ENCODE assay signal across 22 cellular contexts in the genomic region with DNA sequence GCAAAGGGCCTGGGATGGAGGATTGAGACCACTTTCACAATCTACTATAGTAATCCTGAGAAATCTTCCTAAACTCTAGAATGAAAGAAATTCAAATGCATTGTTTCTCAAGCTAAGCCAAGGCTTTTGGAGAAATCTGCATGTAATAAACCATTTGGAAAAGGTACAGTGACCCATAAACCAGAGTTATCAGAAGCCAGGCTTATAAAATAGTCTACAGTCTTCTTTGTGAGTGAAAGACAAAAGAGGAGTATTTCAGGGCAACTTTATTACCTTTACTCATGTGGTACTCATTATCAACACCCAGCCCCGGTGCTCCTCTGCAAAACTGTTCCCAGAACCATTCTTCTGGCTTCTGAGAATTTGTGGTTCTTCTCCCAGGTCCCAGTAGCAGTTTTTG.
DNase-seq lines count a peak whose midpoint lies in the region; ATAC-seq and TF ChIP-seq lines count a peak whose summit lies in the region.
"Had no signal": no experiment of that assay in that cellular context is flagged by ENCODE, and none has a peak within 500 bp of the region (broad histone marks: within the 10 kb centered on the region; RNA-seq: fewer than 3 reads in every experiment).

No MANE protein-coding gene starts in this region.

- no peaks in the 10 kb centered on the region for H3K27me3 Mint-ChIP-seq in activated CD4-positive, alpha-beta T cell treated with anti-CD3 and anti-CD28 coated beads, Interleukin-2, amount 10 ng/mL, durations not matched to agents 24 days and 14 days
- no peaks in the 10 kb centered on the region for H3K27me3 Mint-ChIP-seq in activated T-helper 17 cell treated with anti-CD3 and anti-CD28 coated beads, Interleukin-2, amount 50 U/mL, for 72 hours
- H3K27me3 Mint-ChIP-seq: brain; effector memory CD8-positive, alpha-beta T cell; stimulated activated naive CD8-positive, alpha-beta T cell treated with anti-CD3 and anti-CD28 coated beads, Interleukin-15, amount 100 ng/mL, for 72 hours had no signal

- ATAC-seq in activated T-helper 17 cell treated with anti-CD3 and anti-CD28 coated beads, Interleukin-2, amount 50 U/mL, for 72 hours (replicated peaks) = no peak
- ATAC-seq in left colon (peak; percentile 59), HG03378 (IDR thresholded peaks at IDR 0.05; ENCODE audit: unreplicated experiment) (no peak)
- ATAC-seq: activated CD8-positive, alpha-beta T cell treated with anti-CD3 and anti-CD28 coated beads, Interleukin-2, amount 10 ng/mL, durations not matched to agents 7 days and 5 days; effector memory CD8-positive, alpha-beta T cell; GM12878; stimulated activated naive CD8-positive, alpha-beta T cell treated with anti-CD3 and anti-CD28 coated beads, Interleukin-15, amount 100 ng/mL, for 72 hours had no signal

- H3K36me3 ChIP-seq in transverse colon = no peaks in the 10 kb centered on the region
- H3K36me3 ChIP-seq in thyroid gland = no peaks in the 10 kb centered on the region
- H3K36me3 ChIP-seq: BLaER1, right lobe of liver had no signal

- H3K9me3 Mint-ChIP-seq in activated CD4-positive, alpha-beta T cell treated with anti-CD3 and anti-CD28 coated beads, Interleukin-2, amount 10 ng/mL, durations not matched to agents 24 days and 14 days = peaks cover 12% of the 10 kb centered on the region
- no peaks in the 10 kb centered on the region for H3K9me3 Mint-ChIP-seq in activated T-helper 17 cell treated with anti-CD3 and anti-CD28 coated beads, Interleukin-2, amount 50 U/mL, for 72 hours
- H3K9me3 Mint-ChIP-seq: brain; effector memory CD8-positive, alpha-beta T cell had no signal

- no peak for TF ChIP-seq CTCF in transverse colon (IDR thresholded peaks at IDR 0.05)
- no peak for TF ChIP-seq CTCF in thyroid gland (IDR thresholded peaks at IDR 0.05)

- in situ Hi-C loops in transverse colon (cut with MboI; ENCODE audit: low pct_ligation_motif_present in 1 of 4, low pct_unique_long_range_greater_than_20kb in 1 of 4, low sequenced_read_pairs in 3 of 4) = no loop called here

- H3K4me3 Mint-ChIP-seq in activated CD4-positive, alpha-beta T cell treated with anti-CD3 and anti-CD28 coated beads, Interleukin-2, amount 10 ng/mL, durations not matched to agents 24 days and 14 days = no peak overlapping the region
- peak overlapping the region; percentile 20 for H3K4me3 Mint-ChIP-seq in activated T-helper 17 cell treated with anti-CD3 and anti-CD28 coated beads, Interleukin-2, amount 50 U/mL, for 72 hours
- H3K4me3 Mint-ChIP-seq: activated CD8-positive, alpha-beta T cell treated with anti-CD3 and anti-CD28 coated beads, Interleukin-2, amount 10 ng/mL, durations not matched to agents 7 days and 5 days; effector memory CD8-positive, alpha-beta T cell; stimulated activated naive CD8-positive, alpha-beta T cell treated with anti-CD3 and anti-CD28 coated beads, Interleukin-15, amount 100 ng/mL, for 72 hours had no signal

- H3K4me1 ChIP-seq in transverse colon = peaks cover 16 to 43% (median 23%) of the 10 kb centered on the region in 4 donors
- H3K4me1 ChIP-seq in thyroid gland = peaks cover 22 to 24% of the 10 kb centered on the region in 2 donors

- 33 to 48% methylated on average over 1 of the region's 1 CpG for WGBS in transverse colon (ENCODE audit: low coverage in 1 of 2), 2 donors
- 88% methylated on average over 1 of the region's 1 CpG for whole genome bisulfite sequencing in thyroid gland, 2 donors

- H3K4me3 ChIP-seq in transverse colon (no peak overlapping the region), thyroid gland (replicated peaks in 1 of 3) (no peak overlapping the region)
- H3K4me3 ChIP-seq: BLaER1, GM12878, right lobe of liver had no signal

- intact Hi-C loops in activated CD4-positive, alpha-beta T cell treated with anti-CD3 and anti-CD28 coated beads, Interleukin-2, amount 10 ng/mL, durations not matched to agents 24 days and 14 days (cut with micrococcal nuclease) = loop anchor here (5.0 kb wide), 1 partner anchor 35 kb away; no protein-coding TSS in a partner anchor
- intact Hi-C loops in left colon (cut with DNase I, micrococcal nuclease) = no loop called here
- intact Hi-C loops in transverse colon (cut with DNase I; ENCODE audit: low total_unique reads) = no loop called here
- intact Hi-C loops in thyroid gland (cut with DNase I) = no loop called here

- TF ChIP-seq EP300 in transverse colon (IDR thresholded peaks at IDR 0.05; ENCODE audit: low read depth) = no peak

- peaks cover 54% of the 10 kb centered on the region for H3K4me1 Mint-ChIP-seq in activated CD4-positive, alpha-beta T cell treated with anti-CD3 and anti-CD28 coated beads, Interleukin-2, amount 10 ng/mL, durations not matched to agents 24 days and 14 days
- peaks cover 34% of the 10 kb centered on the region for H3K4me1 Mint-ChIP-seq in activated T-helper 17 cell treated with anti-CD3 and anti-CD28 coated beads, Interleukin-2, amount 50 U/mL, for 72 hours

- H3K27me3 ChIP-seq in transverse colon (no peaks in the 10 kb centered on the region), thyroid gland (no peaks in the 10 kb centered on the region)
- H3K27me3 ChIP-seq: BLaER1, right lobe of liver had no signal

- peak overlapping the region; percentile 78 for H3K27ac Mint-ChIP-seq in activated CD4-positive, alpha-beta T cell treated with anti-CD3 and anti-CD28 coated beads, Interleukin-2, amount 10 ng/mL, durations not matched to agents 24 days and 14 days
- peak overlapping the region; percentile 16 for H3K27ac Mint-ChIP-seq in activated T-helper 17 cell treated with anti-CD3 and anti-CD28 coated beads, Interleukin-2, amount 50 U/mL, for 72 hours
- H3K27ac Mint-ChIP-seq: activated CD8-positive, alpha-beta T cell treated with anti-CD3 and anti-CD28 coated beads, Interleukin-2, amount 10 ng/mL, durations not matched to agents 7 days and 5 days; stimulated activated naive CD8-positive, alpha-beta T cell treated with anti-CD3 and anti-CD28 coated beads, Interleukin-15, amount 100 ng/mL, for 72 hours had no signal

- H3K27ac ChIP-seq in transverse colon (peak overlapping the region; percentile 4 to 31 (median 26)), thyroid gland (no peak overlapping the region)
- H3K27ac ChIP-seq: BLaER1, right lobe of liver had no signal

- DNase-seq in activated CD4-positive, alpha-beta T cell treated with anti-CD3 and anti-CD28 coated beads, Interleukin-2, amount 10 ng/mL, durations not matched to agents 24 days and 14 days = no peak
- no peak for DNase-seq in activated CD4-positive, alpha-beta T cell treated with anti-CD3 and anti-CD28 coated beads for 48 hours
- DNase-seq in left colon (no peak), transverse colon (no peak), AML-193 (lab: John Stamatoyannopoulos, UW) (no peak), thyroid gland (no peak)
- DNase-seq: activated CD8-positive, alpha-beta T cell treated with anti-CD3 and anti-CD28 coated beads, Interleukin-2, amount 10 ng/mL, durations not matched to agents 7 days and 5 days; activated gamma-delta T cell; activated T-cell treated with anti-CD3 and anti-CD28 coated beads for 4 hours; effector memory CD8-positive, alpha-beta T cell; islet precursor cell; NCI-H1105; NCI-H2081 treated with DMSO at 0.1 percent for 48 hours; posterior cingulate gyrus; right lobe of liver; stimulated activated naive CD8-positive, alpha-beta T cell treated with anti-CD3 and anti-CD28 coated beads, Interleukin-15, amount 100 ng/mL, for 72 hours; trophoblast cell had no signal

- H3K36me3 Mint-ChIP-seq in activated CD4-positive, alpha-beta T cell treated with anti-CD3 and anti-CD28 coated beads, Interleukin-2, amount 10 ng/mL, durations not matched to agents 24 days and 14 days (ENCODE audit: low read depth) = peaks cover 29% of the 10 kb centered on the region
- H3K36me3 Mint-ChIP-seq in activated T-helper 17 cell treated with anti-CD3 and anti-CD28 coated beads, Interleukin-2, amount 50 U/mL, for 72 hours (ENCODE audit: low read depth) = no peaks in the 10 kb centered on the region
- H3K36me3 Mint-ChIP-seq: brain had no signal

- TF ChIP-seq POLR2A in transverse colon (IDR thresholded peaks at IDR 0.05) (no peak), thyroid gland (IDR thresholded peaks at IDR 0.05) (no peak)

- H3K9me3 ChIP-seq in transverse colon = no peaks in the 10 kb centered on the region
- no peaks in the 10 kb centered on the region for H3K9me3 ChIP-seq in thyroid gland
- H3K9me3 ChIP-seq: BLaER1, right lobe of liver had no signal

Comparison
In these comparisons a context has a peak if more than half of its experiments do, and no peak if none do; other contexts are left out.
1. H3K27ac ChIP-seq: peak in transverse colon (4 of 4); none in thyroid gland (0 of 3).